11 cellular contexts compared by ENCODE assay signal in genomic region chr1:247440001-247440620, GRCh38. TPM values are rescaled to one million over a fixed set of nuclear protein-coding genes. Genes with fewer than 3 reads are reported as not detected.
DNase-seq lines count a peak whose midpoint lies in the region; ATAC-seq lines count a peak whose summit lies in the region.
"Had no signal": no experiment of that assay in that cellular context is flagged by ENCODE, and none has a peak within 500 bp of the region (broad histone marks: within the 10 kb centered on the region; RNA-seq: fewer than 3 reads in every experiment).

No MANE protein-coding gene starts in this region.

- peak; percentile 94 for ATAC-seq in GM18861 (IDR thresholded peaks at IDR 0.05; ENCODE audit: unreplicated experiment)
- peak; percentile 96 for ATAC-seq in GM21447 (IDR thresholded peaks at IDR 0.05; ENCODE audit: unreplicated experiment)
- peak; percentile 99 for ATAC-seq in HG03135 (IDR thresholded peaks at IDR 0.05; ENCODE audit: unreplicated experiment)
- ATAC-seq in esophagus mucosa = peak; percentile 43

- DNase-seq in HCEC 1CT = no peak
- no peak for DNase-seq in NCI-H526 treated with DMSO at 0.1 percent for 48 hours (lab: John Stamatoyannopoulos, UW)
- no peak for DNase-seq in activated CD4-positive, alpha-beta T cell treated with anti-CD3 and anti-CD28 coated beads, Interleukin-2, amount 50 U/mL, for 48 hours
- no peak for DNase-seq in HT-29 (ENCODE audit: low spot score)
- DNase-seq: activated T-cell treated with anti-CD3 and anti-CD28 coated beads, Interleukin-2, amount 50 U/mL, for 24 hours; Kasumi-1 had no signal

RNA-seq across cellular contexts. Expression of gene OR2B11, which starts 17.8 kb away (rescaled TPM):
- total RNA-seq in esophagus mucosa = not detected
- not detected in 2 replicates for total RNA-seq in HT-29 (2014; rRNA removed; shearing (Covaris generic))
- total RNA-seq: osteocyte had no signal

RNA-seq across cellular contexts. Expression of gene NLRP3, which starts 24.1 kb away (rescaled TPM):
- 0.36 TPM for total RNA-seq in esophagus mucosa
- 0.70 and 0.71 TPM in 2 replicates for total RNA-seq in HT-29 (2014; rRNA removed; shearing (Covaris generic))

Comparison
In these comparisons a context has a peak if more than half of its experiments do, and no peak if none do; other contexts are left out.
1. ATAC-seq: peak in every context shown above with its lines; median percentile 99 in HG03135; 96 in GM21447; 94 in GM18861; 43 in esophagus mucosa.